ENCODE assay signal across 16 cellular contexts in genomic region chr9:74775401-74775800, GRCh38.
DNase-seq lines count a peak whose midpoint lies in the region; ATAC-seq, FAIRE-seq and TF ChIP-seq lines count a peak whose summit lies in the region.
"Had no signal": no experiment of that assay in that cellular context is flagged by ENCODE, and none has a peak within 500 bp of the region (broad histone marks: within the 10 kb centered on the region; RNA-seq: fewer than 3 reads in every experiment).

No MANE protein-coding gene starts in this region.

- no peaks in the 10 kb centered on the region for H4K20me1 ChIP-seq in K562 (replicated peaks; ENCODE audit: control insufficient read depth, insufficient read depth, low read length)
- H4K20me1 ChIP-seq in neural progenitor cell (ENCODE audit: low read depth): no peaks in the 10 kb centered on the region
- H4K20me1 ChIP-seq in smooth muscle cell (ENCODE audit: low read depth): no peaks in the 10 kb centered on the region

- H3K27me3 Mint-ChIP-seq in neural progenitor cell (ENCODE audit: insufficient read depth, low read depth): peaks cover 2% of the 10 kb centered on the region

- H3K9me3 Mint-ChIP-seq in neural progenitor cell: no peaks in the 10 kb centered on the region
- H3K9me3 Mint-ChIP-seq: CD4-positive, alpha-beta T cell had no signal

- TF ChIP-seq EP300 in A549 (IDR thresholded peaks at IDR 0.05) (no peak), K562 (IDR thresholded peaks at IDR 0.05; ENCODE audit: low read length) (no peak)

- intact Hi-C loops in K562 (cut with micrococcal nuclease): loop anchor here (10.0 kb wide), 1 partner anchor 1529 kb away; no protein-coding TSS in a partner anchor
- intact Hi-C loops in lower lobe of right lung (cut with DNase I): loop anchor here (10.0 kb wide), 1 partner anchor 299 kb away; no protein-coding TSS in a partner anchor

- no peak overlapping the region for H3K9ac ChIP-seq in K562 (ENCODE audit: insufficient read depth in 1 of 2, low read depth in 2 of 2, low read length in 2 of 2)
- H3K9ac ChIP-seq in neural progenitor cell: no peak overlapping the region
- no peak overlapping the region for H3K9ac ChIP-seq in smooth muscle cell (ENCODE audit: low read depth)

- no TSS peak for BruUV-seq in K562 (replicated peaks; lab: Mats Ljungman, UMichigan)

- TF ChIP-seq POLR2A in A549 (IDR thresholded peaks at IDR 0.05; ENCODE audit: low read length) (no peak), K562 (conservative IDR thresholded peaks at IDR 0.05) (no peak)

- H3K79me2 ChIP-seq in K562 (ENCODE audit: control insufficient read depth, insufficient read depth, low read length) (no peaks in the 10 kb centered on the region), neural progenitor cell (ENCODE audit: low read depth) (no peaks in the 10 kb centered on the region), smooth muscle cell (ENCODE audit: low read depth) (no peaks in the 10 kb centered on the region)

- CTCF ChIA-PET in A549 (lab: Yijun Ruan, JAX) (interaction anchor here (1.0 to 12.9 kb wide), 28 partner anchors 8 to 307 kb away, joined by 3 to 304 read pairs (median 6); partner anchors contain the start of genes C9orf40, CARNMT1, NMRK1 and OSTF1), K562 (lab: Yijun Ruan, JAX; ENCODE audit: low intra/inter-chr PET ratio) (interaction anchor here (3.2 kb wide), 1 partner anchor 301 kb away, joined by 20 read pairs; no protein-coding TSS in a partner anchor)

- no peaks in the 10 kb centered on the region for H3K36me3 Mint-ChIP-seq in neural progenitor cell

- H3K9me3 ChIP-seq in A549 (no peaks in the 10 kb centered on the region), K562 (replicated peaks; ENCODE audit: control insufficient read depth, insufficient read depth, low read depth, low read length) (no peaks in the 10 kb centered on the region), neural progenitor cell (ENCODE audit: low read depth) (no peaks in the 10 kb centered on the region), lower lobe of right lung (no peaks in the 10 kb centered on the region), smooth muscle cell (replicated peaks; ENCODE audit: low read depth) (no peaks in the 10 kb centered on the region)

- no peaks in the 10 kb centered on the region for H3F3A ChIP-seq in neural progenitor cell (ENCODE audit: low read depth)
- no peaks in the 10 kb centered on the region for H3F3A ChIP-seq in smooth muscle cell (ENCODE audit: low read depth)

- H3K4me1 Mint-ChIP-seq in neural progenitor cell: no peaks in the 10 kb centered on the region

- ATAC-seq in A549: no peak
- ATAC-seq in K562: no peak
- no peak for ATAC-seq in lower lobe of right lung
- no peak for ATAC-seq in esophagus mucosa
- ATAC-seq: GM12878 had no signal

- no peak overlapping the region for H3K4me3 Mint-ChIP-seq in neural progenitor cell
- H3K4me3 Mint-ChIP-seq: CD4-positive, alpha-beta T cell had no signal

- H3K4me1 ChIP-seq in A549: no peaks in the 10 kb centered on the region
- H3K4me1 ChIP-seq in K562 (replicated peaks in 1 of 2; ENCODE audit: control insufficient read depth in 2 of 2, insufficient read depth in 2 of 2, low read length in 2 of 2): peaks cover 0 to 3% of the 10 kb centered on the region in 2 experiments; a peak in 1 of 5 replicates
- no peaks in the 10 kb centered on the region for H3K4me1 ChIP-seq in neural progenitor cell
- H3K4me1 ChIP-seq in lower lobe of right lung: no peaks in the 10 kb centered on the region
- no peaks in the 10 kb centered on the region for H3K4me1 ChIP-seq in smooth muscle cell (ENCODE audit: low read depth)

- H2AFZ ChIP-seq in K562 (ENCODE audit: low read depth, low read length) (peak overlapping the region; percentile 51; the same call in 1 of the 2 replicates), neural progenitor cell (replicated peaks) (peak overlapping the region; percentile 75), smooth muscle cell (ENCODE audit: low read depth) (no peak overlapping the region)

- no peaks in the 10 kb centered on the region for H3K9me1 ChIP-seq in K562 (ENCODE audit: control insufficient read depth, insufficient read depth, low read length)

- H3K27me3 ChIP-seq in K562 (ENCODE audit: control insufficient read depth in 2 of 2, insufficient read depth in 2 of 2, low read length in 2 of 2) (no peaks in the 10 kb centered on the region), neural progenitor cell (no peaks in the 10 kb centered on the region), lower lobe of right lung (ENCODE audit: low read depth) (no peaks in the 10 kb centered on the region), smooth muscle cell (ENCODE audit: low read depth) (no peaks in the 10 kb centered on the region)

- H3K4me3 ChIP-seq in A549 (no peak overlapping the region), K562 (no peak overlapping the region), neural progenitor cell (no peak overlapping the region), lower lobe of right lung (no peak overlapping the region), smooth muscle cell (no peak overlapping the region)
- H3K4me3 ChIP-seq: GM12878 had no signal

- no peak overlapping the region for H3K27ac Mint-ChIP-seq in neural progenitor cell
- H3K27ac Mint-ChIP-seq: CD4-positive, alpha-beta T cell had no signal

- POLR2A ChIA-PET in A549 (lab: Yijun Ruan, JAX) (interaction anchor here (2.9 kb wide), 1 partner anchor 253 kb away, joined by 8 read pairs; the partner anchor contains the start of gene CARNMT1), K562 (lab: Yijun Ruan, JAX) (no interaction called here)

- H3K4me2 ChIP-seq in A549 (no peak overlapping the region), K562 (ENCODE audit: insufficient read depth, low read length) (no peak overlapping the region), neural progenitor cell (no peak overlapping the region), smooth muscle cell (no peak overlapping the region)

- no peak for FAIRE-seq in A549 (lab: Jason Lieb, UNC)
- no peak for FAIRE-seq in K562 (lab: Jason Lieb, UNC)
- FAIRE-seq: GM12878, GM18507 had no signal

- WGBS in A549 (ENCODE audit: missing lambda C conversion rate): 69% methylated on average over 5 of the region's 5 CpGs
- WGBS in K562 (ENCODE audit: insufficient coverage, low coverage, missing lambda C conversion rate): 24% methylated on average over 5 of the region's 5 CpGs
- 76% methylated on average over 5 of the region's 5 CpGs for WGBS in smooth muscle cell (ENCODE audit: low lambda C conversion rate)

- in situ Hi-C loops in K562 (cut with MboI): loop anchor here (25.0 kb wide), 2 partner anchors 412 to 1537 kb away; no protein-coding TSS in a partner anchor

- TF ChIP-seq CTCF in A549 (IDR thresholded peaks at IDR 0.05) (no peak), K562 (IDR thresholded peaks at IDR 0.05 in 2 of 3, conservative IDR thresholded peaks at IDR 0.05 in 1 of 3; ENCODE audit: insufficient read depth in 2 of 3, low read depth in 1 of 3, low read length in 3 of 3) (no peak), neural progenitor cell (IDR thresholded peaks at IDR 0.05) (no peak), lower lobe of right lung (IDR thresholded peaks at IDR 0.05) (no peak), smooth muscle cell (IDR thresholded peaks at IDR 0.05; ENCODE audit: borderline replicate concordance, insufficient read depth, poor library complexity, severe bottlenecking) (no peak)

- H3K36me3 ChIP-seq in K562 (ENCODE audit: control insufficient read depth, insufficient read depth, low read length) (no peaks in the 10 kb centered on the region), neural progenitor cell (no peaks in the 10 kb centered on the region), lower lobe of right lung (no peaks in the 10 kb centered on the region), smooth muscle cell (ENCODE audit: low read depth) (no peaks in the 10 kb centered on the region)

- H3K27ac ChIP-seq in A549 (no peak overlapping the region), K562 (ENCODE audit: extremely low read depth, low read depth, low read length) (no peak overlapping the region), neural progenitor cell (no peak overlapping the region), lower lobe of right lung (no peak overlapping the region), smooth muscle cell (ENCODE audit: low read depth) (no peak overlapping the region)
- H3K27ac ChIP-seq: 22Rv1 had no signal

- TF ChIP-seq RAD21 in A549 (conservative IDR thresholded peaks at IDR 0.05 in 1 of 2, IDR thresholded peaks at IDR 0.05 in 1 of 2) (no peak), K562 (CRISPR knock-in tag; conservative IDR thresholded peaks at IDR 0.05 in 1 of 2, IDR thresholded peaks at IDR 0.05 in 1 of 2) (no peak)

- DNase-seq in A549 (ENCODE audit: low read depth in 1 of 2, low spot score in 1 of 2): no peak
- DNase-seq in K562 (ENCODE audit: extremely low read depth in 1 of 4, low spot score in 3 of 4): no peak
- DNase-seq in foreskin melanocyte: peak; percentile 45
- DNase-seq in neural progenitor cell (ENCODE audit: low spot score): no peak
- DNase-seq in lower lobe of right lung: no peak
- DNase-seq in NCI-H526 (lab: John Stamatoyannopoulos, UW): no peak
- DNase-seq in smooth muscle cell (lab: John Stamatoyannopoulos, UW; ENCODE audit: unreplicated experiment): no peak
- DNase-seq: AML-193; C1 segment of cervical spinal cord; CD4-positive, alpha-beta T cell; DMS79; HCEC 1CT had no signal

TF ChIP-seq in A549, 52 proteins besides CTCF, POLR2A, EP300 and RAD21 (continues in another document):
- TF ChIP-seq ELK1 (IDR thresholded peaks at IDR 0.05; ENCODE audit: low read depth, low read length): no peak
- no peak for TF ChIP-seq MAZ (IDR thresholded peaks at IDR 0.05; ENCODE audit: borderline replicate concordance, low read depth, low read length)

TF ChIP-seq in K562, 482 proteins besides CTCF, POLR2A, EP300 and RAD21:
- TF ChIP-seq, protein P1, sequence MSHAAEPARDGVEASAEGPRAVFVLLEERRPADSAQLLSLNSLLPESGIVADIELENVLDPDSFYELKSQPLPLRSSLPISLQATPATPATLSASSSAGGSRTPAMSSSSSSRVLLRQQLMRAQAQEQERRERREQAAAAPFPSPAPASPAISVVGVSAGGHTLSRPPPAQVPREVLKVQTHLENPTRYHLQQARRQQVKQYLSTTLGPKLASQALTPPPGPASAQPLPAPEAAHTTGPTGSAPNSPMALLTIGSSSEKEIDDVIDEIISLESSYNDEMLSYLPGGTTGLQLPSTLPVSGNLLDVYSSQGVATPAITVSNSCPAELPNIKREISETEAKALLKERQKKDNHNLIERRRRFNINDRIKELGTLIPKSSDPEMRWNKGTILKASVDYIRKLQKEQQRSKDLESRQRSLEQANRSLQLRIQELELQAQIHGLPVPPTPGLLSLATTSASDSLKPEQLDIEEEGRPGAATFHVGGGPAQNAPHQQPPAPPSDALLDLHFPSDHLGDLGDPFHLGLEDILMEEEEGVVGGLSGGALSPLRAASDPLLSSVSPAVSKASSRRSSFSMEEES (CRISPR knock-in tag; IDR thresholded peaks at IDR 0.05): peak; percentile 44
- TF ChIP-seq DPF2 (IDR thresholded peaks at IDR 0.05) (no peak), NR1H2 (CRISPR knock-in tag; IDR thresholded peaks at IDR 0.05) (no peak), GTF2A2 (tag; IDR thresholded peaks at IDR 0.05) (no peak)

Comparison
In these comparisons a context has a peak if more than half of its experiments do, and no peak if none do; other contexts are left out.
1. Of the 35 proteins assayed by ChIP-seq in both K562 and A549: peak only in K562: none; only in A549: USF2; in both: none; in neither: 34.